ENCODE assay signal across 8 cellular contexts in genomic region chr4:9152182-9153007, GRCh38. TPM values are rescaled to one million over a fixed set of nuclear protein-coding genes. Genes with fewer than 3 reads are reported as not detected.
DNase-seq lines count a peak whose midpoint lies in the region; FAIRE-seq and TF ChIP-seq lines count a peak whose summit lies in the region.
"Not testable (repeated sequence)": the region's sequence is repeated elsewhere in the genome, so short reads cannot be mapped to it uniquely, and the experiment has no call there.

No MANE protein-coding gene starts in this region.

- not testable (repeated sequence) for H4K20me1 ChIP-seq in keratinocyte (ENCODE audit: control insufficient read depth, extremely low read depth, insufficient read depth, low read length)

- dilution Hi-C loops in keratinocyte (cut with MboI; ENCODE audit: extremely low pct_ligation_motif_present, low sequenced_read_pairs): not testable (repeated sequence)

- not testable (repeated sequence) for H3K9me1 ChIP-seq in keratinocyte (ENCODE audit: control insufficient read depth, extremely low read depth, insufficient read depth, low read length)

- not testable (repeated sequence) for H3K4me1 Mint-ChIP-seq in type B pancreatic cell (ENCODE audit: unreplicated experiment)

- not testable (repeated sequence) for H3K27me3 ChIP-seq in HUES48 (ENCODE audit: control insufficient read depth, insufficient read depth, low read length); duodenal mucosa (ENCODE audit: control insufficient read depth in 1 of 2, insufficient read depth in 2 of 2, low read length in 2 of 2); keratinocyte (ENCODE audit: control insufficient read depth, extremely low read depth, insufficient read depth, low read length); sigmoid colon

- H3K36me3 ChIP-seq in HUES48 (ENCODE audit: control insufficient read depth, insufficient read depth, low read length); duodenal mucosa (ENCODE audit: control insufficient read depth in 1 of 2, insufficient read depth in 2 of 2, low read length in 2 of 2); keratinocyte (ENCODE audit: control insufficient read depth in 2 of 2, extremely low read depth in 1 of 2, insufficient read depth in 2 of 2, low read length in 2 of 2); sigmoid colon: not testable (repeated sequence)

- intact Hi-C loops in sigmoid colon (cut with DNase I): not testable (repeated sequence)

- not testable (repeated sequence) for H3K36me3 Mint-ChIP-seq in type B pancreatic cell

- H3K27ac Mint-ChIP-seq in type B pancreatic cell: peak overlapping the region; percentile 85

- H3K27ac ChIP-seq in HUES48 (ENCODE audit: low read depth, low read length) (peak overlapping the region; percentile 82), duodenal mucosa (ENCODE audit: low read depth, low read length) (peak overlapping the region; percentile 80), keratinocyte (ENCODE audit: control insufficient read depth, insufficient read depth, low read length) (peak overlapping the region; percentile 68), sigmoid colon (peak overlapping the region; percentile 90 to 97 (median 94))

- not testable (repeated sequence) for H3K9me3 Mint-ChIP-seq in type B pancreatic cell

- not testable (repeated sequence) for H3K9me3 ChIP-seq in HUES48 (ENCODE audit: control insufficient read depth, insufficient read depth, low read length); duodenal mucosa (ENCODE audit: control insufficient read depth in 1 of 2, low read length in 2 of 2); keratinocyte (ENCODE audit: control insufficient read depth, low read depth, low read length); sigmoid colon

- H3K4me1 ChIP-seq in HUES48 (ENCODE audit: control insufficient read depth, insufficient read depth, low read length); duodenal mucosa (ENCODE audit: control insufficient read depth in 1 of 2, insufficient read depth in 2 of 2, low read length in 2 of 2); keratinocyte (ENCODE audit: control insufficient read depth, extremely low read depth, insufficient read depth, low read length); sigmoid colon: not testable (repeated sequence)

- H3K4me2 ChIP-seq in keratinocyte (ENCODE audit: control insufficient read depth, extremely low read depth, insufficient read depth, low read depth, low read length): peak overlapping the region; percentile 77

- H3K27me3 Mint-ChIP-seq in type B pancreatic cell: not testable (repeated sequence)

- not testable (repeated sequence) for TF ChIP-seq EP300 in sigmoid colon (IDR thresholded peaks at IDR 0.05)

- 1% methylated on average over 57 to 63 of the region's 63 CpGs for WGBS in sigmoid colon, 2 donors

- peak in 1 of 2 donors; percentile 36 for TF ChIP-seq POLR2A in sigmoid colon (IDR thresholded peaks at IDR 0.05)

- TF ChIP-seq CTCF in GM13976 (IDR thresholded peaks at IDR 0.05; ENCODE audit: borderline replicate concordance, control extremely low read depth, extremely low read depth, insufficient read depth, missing control alignments); keratinocyte (optimal IDR thresholded peaks at IDR 0.05 in 1 of 3, IDR thresholded peaks at IDR 0.05 in 1 of 3, conservative IDR thresholded peaks at IDR 0.05 in 1 of 3; ENCODE audit: extremely low read depth in 1 of 3, insufficient read depth in 2 of 3, low read length in 3 of 3); sigmoid colon (IDR thresholded peaks at IDR 0.05); type B pancreatic cell (conservative IDR thresholded peaks at IDR 0.05): not testable (repeated sequence)

- H3K4me3 ChIP-seq in HUES48 (ENCODE audit: low read depth, low read length) (peak overlapping the region; percentile 67), duodenal mucosa (ENCODE audit: low read depth in 1 of 2, low read length in 2 of 2) (peak overlapping the region; percentile 62 to 70), keratinocyte (ENCODE audit: control insufficient read depth in 2 of 3, extremely low read depth in 1 of 3, insufficient read depth in 2 of 3, low read depth in 1 of 3, low read length in 3 of 3) (peak overlapping the region; percentile 56 to 73 (median 72)), sigmoid colon (peak overlapping the region; percentile 71 to 90 (median 76))

- peak; percentile 91 for FAIRE-seq in RCC 7860 (lab: Jason Lieb, UNC)
- not testable (repeated sequence) for FAIRE-seq in keratinocyte (lab: Jason Lieb, UNC)

- DNase-seq in GM13976 (ENCODE audit: low spot score) (peak; percentile 59), RCC 7860 (ENCODE audit: low spot score) (peak; percentile 84), activated T-cell treated with anti-CD3 and anti-CD28 coated beads for 24 hours (ENCODE audit: low read depth) (peak; percentile 96), keratinocyte (ENCODE audit: low read depth, low spot score) (peak; percentile 53), sigmoid colon (peak; percentile 99), type B pancreatic cell (ENCODE audit: extremely low spot score, unreplicated experiment) (peak; percentile 94)

- H3K9ac ChIP-seq in HUES48 (ENCODE audit: low read depth, low read length) (peak overlapping the region; percentile 51; the same call in 1 of the 2 replicates), duodenal mucosa (ENCODE audit: low read depth in 1 of 2, low read length in 2 of 2) (peak overlapping the region in 1 of 2 donors; percentile 74), keratinocyte (ENCODE audit: control insufficient read depth, extremely low read depth, insufficient read depth, low read length) (peak overlapping the region; percentile 77)

- H3K4me3 Mint-ChIP-seq in type B pancreatic cell: peak overlapping the region; percentile 87

- in situ Hi-C loops in GM13976 (cut with MboI; ENCODE audit: low sequenced_read_pairs, unreplicated experiment): not testable (repeated sequence)

- not testable (repeated sequence) for H3K79me2 ChIP-seq in keratinocyte (ENCODE audit: control insufficient read depth, insufficient read depth, low read length)

- H2AFZ ChIP-seq in keratinocyte (ENCODE audit: control insufficient read depth, low read length): peak overlapping the region; percentile 87

RNA-seq across cellular contexts. Expression of gene FAM90A26, which starts 17.8 kb away (rescaled TPM):
- polyA plus RNA-seq in keratinocyte: not detected in 3 replicates
- polyA plus RNA-seq in keratinocyte (2011; ENCODE audit: low read depth): not detected
- polyA plus RNA-seq in keratinocyte (2011; cell fraction: cytosol; rRNA removed): not detected in 2 replicates
- not detected in 2 replicates for polyA plus RNA-seq in keratinocyte (2011; cell fraction: nucleus; rRNA removed)
- not detected in 2 replicates for polyA plus RNA-seq in keratinocyte (2012; ENCODE audit: low replicate concordance)
- polyA minus RNA-seq in keratinocyte: not detected in 3 replicates
- not detected for polyA minus RNA-seq in keratinocyte (2011; cell fraction: cytosol; rRNA and poly(A)+ RNA removed)
- polyA minus RNA-seq in keratinocyte (2011; cell fraction: nucleus; rRNA and poly(A)+ RNA removed): not detected in 2 replicates
- not detected for total RNA-seq in sigmoid colon
- not detected for polyA plus RNA-seq in sigmoid colon
- total RNA-seq in type B pancreatic cell (ENCODE audit: low replicate concordance): not detected in 2 replicates

RNA-seq across cellular contexts. Expression of gene USP17L10, which starts 58.1 kb away (rescaled TPM):
- polyA plus RNA-seq in keratinocyte: not detected in 3 replicates
- not detected for polyA plus RNA-seq in keratinocyte (2011; ENCODE audit: low read depth)
- not detected in 2 replicates for polyA plus RNA-seq in keratinocyte (2011; cell fraction: cytosol; rRNA removed)
- not detected in 2 replicates for polyA plus RNA-seq in keratinocyte (2011; cell fraction: nucleus; rRNA removed)
- polyA plus RNA-seq in keratinocyte (2012; ENCODE audit: low replicate concordance): not detected in 2 replicates
- not detected in 3 replicates for polyA minus RNA-seq in keratinocyte
- polyA minus RNA-seq in keratinocyte (2011; cell fraction: cytosol; rRNA and poly(A)+ RNA removed): not detected
- polyA minus RNA-seq in keratinocyte (2011; cell fraction: nucleus; rRNA and poly(A)+ RNA removed): not detected in 2 replicates
- total RNA-seq in sigmoid colon: not detected
- polyA plus RNA-seq in sigmoid colon: not detected
- total RNA-seq in type B pancreatic cell (ENCODE audit: low replicate concordance): not detected in 2 replicates

Comparison
In these comparisons a context has a peak if more than half of its experiments do, and no peak if none do; other contexts are left out.
1. Peak in every context shown above with its lines: DNase-seq, H3K4me3 ChIP-seq and H3K27ac ChIP-seq.